In the genomic region with DNA sequence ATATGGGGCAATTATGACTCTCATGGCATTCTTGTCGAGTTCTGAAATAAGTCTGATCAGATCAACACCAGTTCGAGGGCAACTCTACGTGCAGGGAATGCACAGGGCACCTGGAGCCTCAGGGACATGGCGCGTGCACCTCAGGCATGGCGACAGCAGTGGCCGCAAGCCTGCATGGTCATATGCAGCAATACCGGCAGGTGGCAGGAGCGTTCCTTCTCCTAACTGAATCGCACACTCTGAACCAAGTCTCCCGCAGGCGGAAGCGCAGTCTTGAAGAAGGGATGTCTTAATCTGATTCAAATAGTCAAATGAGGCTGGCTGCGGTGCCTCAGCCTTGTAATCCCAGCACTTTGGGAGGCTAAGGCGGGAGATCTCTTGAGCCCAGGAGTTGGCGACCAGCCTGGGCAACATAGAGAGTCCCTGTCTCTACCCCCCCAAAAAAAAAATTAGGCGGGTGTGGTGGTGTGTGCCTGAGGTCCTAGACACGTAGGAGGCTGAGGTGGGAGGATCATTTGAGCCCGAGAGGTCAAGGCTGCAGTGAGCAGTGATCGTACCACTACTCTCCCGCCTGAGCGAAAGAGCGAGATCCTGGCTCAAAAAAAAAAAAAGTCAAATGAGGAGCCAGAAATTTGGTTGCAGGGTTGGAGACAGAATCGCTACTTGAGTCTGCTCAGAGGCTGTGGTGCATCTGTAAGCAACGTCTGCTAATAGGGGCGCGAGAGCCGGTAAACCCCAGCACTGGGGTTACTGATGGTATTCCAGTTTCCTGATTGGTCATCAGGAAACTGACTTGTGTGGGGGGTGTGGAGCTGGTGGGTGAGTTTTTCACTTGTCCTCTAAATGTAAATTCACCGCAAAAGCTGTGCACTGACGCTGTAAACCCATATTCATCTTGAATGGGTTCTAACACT, we compare ENCODE assay signal across 8 cellular contexts. TPM values are rescaled to one million over a fixed set of nuclear protein-coding genes. Genes with fewer than 3 reads are reported as not detected.
A peak's percentile ranks its signal among the peaks of the same experiment; 100 is the strongest.
DNase-seq lines count a peak whose midpoint lies in the region; ATAC-seq and TF ChIP-seq lines count a peak whose summit lies in the region.

No MANE protein-coding gene starts in this region.

- peaks cover 7% of the 10 kb centered on the region for H3K4me1 Mint-ChIP-seq in activated B cell treated with CpG ODN at 0.5 μM for 24 hours

- ATAC-seq in GM18502 (IDR thresholded peaks at IDR 0.05; ENCODE audit: poor library complexity, unreplicated experiment) (peak; percentile 95), HG02885 (IDR thresholded peaks at IDR 0.05; ENCODE audit: poor library complexity, unreplicated experiment) (peak; percentile 87), activated B cell treated with CpG ODN at 0.5 μM for 24 hours (ENCODE audit: low read depth) (peak; percentile 99)

- CTCF ChIA-PET in activated B cell treated with CpG ODN at 0.5 μM for 24 hours (lab: Charles Lee), result interaction anchor here (0.7 to 2.1 kb wide), 5 partner anchors 38 to 1173 kb away, joined by 3 to 5 read pairs (median 4); no protein-coding TSS in a partner anchor

- POLR2A ChIA-PET in activated B cell treated with CpG ODN at 0.5 μM for 24 hours (lab: Charles Lee), result no interaction called here

- H3K27me3 Mint-ChIP-seq in activated B cell treated with CpG ODN at 0.5 μM for 24 hours, result no peaks in the 10 kb centered on the region

- intact Hi-C loops in activated B cell treated with CpG ODN at 0.5 μM for 24 hours (cut with micrococcal nuclease), result loop anchor here (1.0 to 2.0 kb wide), 5 partner anchors 151 to 1212 kb away; no protein-coding TSS in a partner anchor

- DNase-seq in 8988T (peak; percentile 51), NCI-H2107 treated with DMSO at 0.1 percent for 48 hours (lab: John Stamatoyannopoulos, UW; ENCODE audit: unreplicated experiment) (peak; percentile 77), activated B cell treated with CpG ODN at 0.5 μM for 24 hours (peak; percentile 61), T47D (ENCODE audit: low read depth in 1 of 2, low spot score in 1 of 2) (peak; percentile 19 to 93), islet precursor cell (peak; percentile 93)
- DNase-seq in stimulated activated CD4-positive, alpha-beta T cell treated with anti-CD3 and anti-CD28 coated beads, Interleukin-1b, Interleukin-23, amount 100 ng/mL, for 24 hours (ENCODE audit: low read depth in 4 of 4, low spot score in 1 of 4), result peak; percentile 75 to 78 (median 77)

- H3K27ac Mint-ChIP-seq in activated B cell treated with CpG ODN at 0.5 μM for 24 hours, result no peak overlapping the region

- no peaks in the 10 kb centered on the region for H3K9me3 Mint-ChIP-seq in activated B cell treated with CpG ODN at 0.5 μM for 24 hours

- H3K4me3 Mint-ChIP-seq in activated B cell treated with CpG ODN at 0.5 μM for 24 hours, result no peak overlapping the region

- in situ Hi-C loops in T47D (cut with HindIII; ENCODE audit: low pct_unique_long_range_greater_than_20kb, low sequenced_read_pairs), result no loop called here

- no peaks in the 10 kb centered on the region for H3K36me3 Mint-ChIP-seq in activated B cell treated with CpG ODN at 0.5 μM for 24 hours (ENCODE audit: low read depth)

- TF ChIP-seq CTCF in activated B cell treated with CpG ODN at 0.5 μM for 24 hours (IDR thresholded peaks at IDR 0.05), result no peak

RNA-seq across cellular contexts. Expression of gene FHL2, which starts 28.8 kb away (rescaled TPM):
- 0.16 and 0.27 TPM in 2 replicates for total RNA-seq in activated B cell treated with CpG ODN at 0.5 μM for 24 hours

RNA-seq across cellular contexts. Expression of gene C2orf49, which starts 32.7 kb away (rescaled TPM):
- total RNA-seq in activated B cell treated with CpG ODN at 0.5 μM for 24 hours, result 20.0 and 23.8 TPM in 2 replicates

RNA-seq across cellular contexts. Expression of gene TGFBRAP1, which starts 40.5 kb away (rescaled TPM):
- 25.0 and 25.2 TPM in 2 replicates for total RNA-seq in activated B cell treated with CpG ODN at 0.5 μM for 24 hours

Comparison
In these comparisons a context has a peak if more than half of its experiments do, and no peak if none do; other contexts are left out.
1. Peak in every context shown above with its lines: DNase-seq and ATAC-seq.